20 cellular contexts compared by ENCODE assay signal in genomic region chr1:33842348-33842747, GRCh38. TPM values are rescaled to one million over a fixed set of nuclear protein-coding genes. Genes with fewer than 3 reads are reported as not detected.
DNase-seq lines count a peak whose midpoint lies in the region; ATAC-seq and TF ChIP-seq lines count a peak whose summit lies in the region.
"Had no signal": no experiment of that assay in that cellular context is flagged by ENCODE, and none has a peak within 500 bp of the region (broad histone marks: within the 10 kb centered on the region; RNA-seq: fewer than 3 reads in every experiment).

No MANE protein-coding gene starts in this region.

- no peak overlapping the region for H3K56ac ChIP-seq in H9 (ENCODE audit: insufficient read length, low read depth, low read length)

- no peak overlapping the region for H2AFZ ChIP-seq in H9 (ENCODE audit: low read length)

- H3K14ac ChIP-seq in H9 (ENCODE audit: insufficient read depth, low read length), result no peak overlapping the region

- no peaks in the 10 kb centered on the region for H4K20me1 ChIP-seq in H9 (ENCODE audit: control insufficient read depth, insufficient read depth, insufficient read length)

- H3K79me2 ChIP-seq in H9 (ENCODE audit: insufficient read depth, low read length), result no peaks in the 10 kb centered on the region

- peaks cover 4 to 14% (median 14%) of the 10 kb centered on the region in 3 experiments; a peak in 5 of 7 replicates for H3K36me3 Mint-ChIP-seq in H9 (ENCODE audit: insufficient read depth in 1 of 3, low read depth in 3 of 3)
- H3K36me3 Mint-ChIP-seq: CD8-positive, alpha-beta memory T cell had no signal

- H2BK5ac ChIP-seq in H9 (ENCODE audit: insufficient read length, low read length), result no peak overlapping the region

- no peak overlapping the region for H2BK20ac ChIP-seq in H9 (ENCODE audit: low read depth, low read length, poor library complexity, severe bottlenecking)

- no peaks in the 10 kb centered on the region for H3K27me3 Mint-ChIP-seq in H9 (ENCODE audit: low read depth)

- no peaks in the 10 kb centered on the region for H3K4me1 Mint-ChIP-seq in H9
- H3K4me1 Mint-ChIP-seq: CD8-positive, alpha-beta memory T cell had no signal

- H3T11ph ChIP-seq in H9 (ENCODE audit: low read length), result no peak overlapping the region

- intact Hi-C loops in left lung (cut with DNase I), result no loop called here

- peak; percentile 10 for DNase-seq in NCI-H82 (lab: John Stamatoyannopoulos, UW)
- no peak for DNase-seq in NCI-H82 treated with DMSO at 0.1 percent for 48 hours (lab: John Stamatoyannopoulos, UW; ENCODE audit: unreplicated experiment)
- DNase-seq in H9, result no peak
- no peak for DNase-seq in astrocyte of the spinal cord (ENCODE audit: low read depth, low spot score)
- DNase-seq in left lung, result no peak
- DNase-seq in NCI-H748 (lab: John Stamatoyannopoulos, UW; ENCODE audit: unreplicated experiment), result no peak
- DNase-seq: 8988T; CD8-positive, alpha-beta memory T cell; DND-41; GDM1; GOT3; HFFc6; MM.1S; NCI-H187; NCI-H226; NCI-H526 had no signal

- H3K9ac ChIP-seq in H9 (ENCODE audit: extremely low read depth, insufficient read length, low read length), result no peak overlapping the region

- no peak overlapping the region for H2BK120ac ChIP-seq in H9 (ENCODE audit: low read depth, low read length, poor library complexity, severe bottlenecking)

- in situ Hi-C loops in astrocyte of the spinal cord (cut with HindIII; ENCODE audit: low sequenced_read_pairs), result no loop called here

- H4K91ac ChIP-seq in H9 (ENCODE audit: insufficient read length, low read depth, low read length), result no peak overlapping the region

- no peak overlapping the region for H3K27ac Mint-ChIP-seq in H9
- H3K27ac Mint-ChIP-seq: CD8-positive, alpha-beta memory T cell; HFFc6 had no signal

- H4K5ac ChIP-seq in H9 (ENCODE audit: insufficient read length, low read depth, low read length), result no peak overlapping the region

- H3K4me3 ChIP-seq in astrocyte of the spinal cord (ENCODE audit: low read depth, low read length), result no peak overlapping the region
- H3K4me3 ChIP-seq in left lung, result no peak overlapping the region

- no peaks in the 10 kb centered on the region for H3K23me2 ChIP-seq in H9 (ENCODE audit: insufficient read length, low read depth, low read length, poor library complexity, severe bottlenecking)

- no peak overlapping the region for H3K18ac ChIP-seq in H9 (ENCODE audit: insufficient read length, low read depth, low read length)

- peaks cover 3 to 4% of the 10 kb centered on the region in 2 experiments; a peak in 3 of 5 replicates for H3K9me3 Mint-ChIP-seq in H9
- H3K9me3 Mint-ChIP-seq: CD8-positive, alpha-beta memory T cell had no signal

- H3K9me3 ChIP-seq in H9 (ENCODE audit: control insufficient read depth, low read depth, low read length), result no peaks in the 10 kb centered on the region
- no peaks in the 10 kb centered on the region for H3K9me3 ChIP-seq in left lung

- no peaks in the 10 kb centered on the region for H3K79me1 ChIP-seq in H9 (ENCODE audit: insufficient read depth, low read depth, low read length, poor library complexity, severe bottlenecking)

- H3K4me3 Mint-ChIP-seq in H9, result no peak overlapping the region
- H3K4me3 Mint-ChIP-seq: CD8-positive, alpha-beta memory T cell; HFFc6 had no signal

- no peak overlapping the region for H2BK15ac ChIP-seq in H9 (ENCODE audit: low read depth, low read length)

- no peaks in the 10 kb centered on the region for H3K4me1 ChIP-seq in H9 (ENCODE audit: insufficient read depth, low read length)
- no peaks in the 10 kb centered on the region for H3K4me1 ChIP-seq in left lung

- TF ChIP-seq CTCF in H9 (conservative IDR thresholded peaks at IDR 0.05), result peak; percentile 33; the same call in 1 of the 3 replicates
- TF ChIP-seq CTCF in astrocyte of the spinal cord (IDR thresholded peaks at IDR 0.05; ENCODE audit: low read depth, low read length), result peak; percentile 8
- no peak for TF ChIP-seq CTCF in left lung (IDR thresholded peaks at IDR 0.05)

- no peak overlapping the region for H3K23ac ChIP-seq in H9 (ENCODE audit: insufficient read length, low read depth, low read length)

- H3K4ac ChIP-seq in H9 (ENCODE audit: low read depth, low read length), result no peak overlapping the region

- H2BK12ac ChIP-seq in H9 (ENCODE audit: insufficient read length, low read depth, low read length), result no peak overlapping the region

- no peak overlapping the region for H3K4me2 ChIP-seq in H9 (ENCODE audit: insufficient read depth, insufficient read length, low read length)

- H3K27ac ChIP-seq in H9 (ENCODE audit: insufficient read length, low read depth, low read length), result no peak overlapping the region
- H3K27ac ChIP-seq in left lung, result no peak overlapping the region

- H3K27me3 ChIP-seq in H9 (ENCODE audit: insufficient read depth, low read length), result no peaks in the 10 kb centered on the region
- H3K27me3 ChIP-seq in left lung, result peaks cover 0 to 4% of the 10 kb centered on the region in 2 donors

- H4K8ac ChIP-seq in H9 (replicated peaks; ENCODE audit: insufficient read length, low read depth, low read length), result no peak overlapping the region

- peak; percentile 53 for ATAC-seq in left lung
- ATAC-seq in HG03175 (IDR thresholded peaks at IDR 0.05; ENCODE audit: unreplicated experiment), result no peak
- no peak for ATAC-seq in HG02884 (IDR thresholded peaks at IDR 0.05; ENCODE audit: unreplicated experiment)
- ATAC-seq: Panc1, Right ventricle myocardium inferior had no signal

- H3K36me3 ChIP-seq in left lung, result no peaks in the 10 kb centered on the region

- H2AK5ac ChIP-seq in H9 (ENCODE audit: insufficient read length, low read length), result no peak overlapping the region

- WGBS in H9 (ENCODE audit: extremely low coverage, insufficient read length, low lambda C conversion rate), result no CpG with 5 or more reads among the region's 5 CpGs

RNA-seq across cellular contexts. Expression of gene HMGB4, which starts 21.5 kb away (rescaled TPM):
- not detected in 2 replicates for total RNA-seq in H9 (2021)
- not detected for total RNA-seq in left lung
- total RNA-seq: CD8-positive, alpha-beta memory T cell; HFFc6; Right ventricle myocardium inferior had no signal

Comparison
In these comparisons a context has a peak if more than half of its experiments do, and no peak if none do; other contexts are left out.
1. CTCF ChIP-seq: peak in H9 (single experiment) and astrocyte of the spinal cord (single experiment); none in left lung (0 of 2).